ENCODE assay signal across 1 cellular context in genomic region chr10:4623757-4624420, GRCh38.
TF ChIP-seq lines count a peak whose summit lies in the region.

No MANE protein-coding gene starts in this region.

TF ChIP-seq in IMR-90, 13 proteins besides CTCF, POLR2A, EP300 and RAD21:
- TF ChIP-seq, protein P1, sequence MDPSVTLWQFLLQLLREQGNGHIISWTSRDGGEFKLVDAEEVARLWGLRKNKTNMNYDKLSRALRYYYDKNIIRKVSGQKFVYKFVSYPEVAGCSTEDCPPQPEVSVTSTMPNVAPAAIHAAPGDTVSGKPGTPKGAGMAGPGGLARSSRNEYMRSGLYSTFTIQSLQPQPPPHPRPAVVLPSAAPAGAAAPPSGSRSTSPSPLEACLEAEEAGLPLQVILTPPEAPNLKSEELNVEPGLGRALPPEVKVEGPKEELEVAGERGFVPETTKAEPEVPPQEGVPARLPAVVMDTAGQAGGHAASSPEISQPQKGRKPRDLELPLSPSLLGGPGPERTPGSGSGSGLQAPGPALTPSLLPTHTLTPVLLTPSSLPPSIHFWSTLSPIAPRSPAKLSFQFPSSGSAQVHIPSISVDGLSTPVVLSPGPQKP (IDR thresholded peaks at IDR 0.05; ENCODE audit: borderline replicate concordance, low read depth, low read length) = no peak
- TF ChIP-seq CEBPB (IDR thresholded peaks at IDR 0.05; ENCODE audit: low read depth, low read length) (peak; percentile 89), MAZ (IDR thresholded peaks at IDR 0.05; ENCODE audit: borderline replicate concordance, low read depth, low read length) (no peak), BHLHE40 (IDR thresholded peaks at IDR 0.05; ENCODE audit: low read depth, low read length) (no peak)
